Comparison of ENCODE assay signal across 24 cellular contexts in the genomic region with DNA sequence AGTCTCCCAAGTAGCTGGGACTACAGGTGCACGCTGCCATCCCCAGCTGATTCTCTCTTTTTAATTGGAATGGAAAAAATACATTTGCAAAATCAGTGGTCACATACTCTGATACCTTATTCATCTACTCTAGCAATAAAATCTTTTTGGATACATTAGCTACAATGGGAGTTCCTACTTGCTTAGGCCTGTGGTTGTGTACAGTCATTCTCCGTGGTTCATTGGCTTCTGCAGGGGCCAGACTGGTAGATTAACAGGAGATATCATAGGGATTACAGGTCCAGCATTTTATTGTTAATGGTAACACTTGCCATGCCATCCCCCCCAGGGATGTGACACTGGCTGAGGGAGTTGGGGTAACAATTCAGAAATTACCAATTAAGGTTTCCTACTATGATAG.
DNase-seq lines count a peak whose midpoint lies in the region; ATAC-seq and TF ChIP-seq lines count a peak whose summit lies in the region.
"Had no signal": no experiment of that assay in that cellular context is flagged by ENCODE, and none has a peak within 500 bp of the region (broad histone marks: within the 10 kb centered on the region; RNA-seq: fewer than 3 reads in every experiment).

No MANE protein-coding gene starts in this region.

- no peak for DNase-seq in activated naive CD4-positive, alpha-beta T cell treated with anti-CD3 and anti-CD28 coated beads, Interleukin-2, amount 50 U/mL, for 16 hours
- peak; percentile 39 for DNase-seq in astrocyte of the spinal cord (ENCODE audit: low read depth, low spot score)
- peak; percentile 72 for DNase-seq in kidney tubule cell (ENCODE audit: low spot score)
- no peak for DNase-seq in Karpas-422
- no peak for DNase-seq in NCI-H2171 treated with DMSO at 0.1 percent for 48 hours (lab: John Stamatoyannopoulos, UW)
- DNase-seq: Caco-2; CD4-positive, alpha-beta memory T cell; Kasumi-1; MM.1S; NCI-H1092 treated with DMSO at 0.1 percent for 48 hours; NCI-H1436 treated with DMSO at 0.1 percent for 48 hours; NCI-H1930; NCI-H2227 treated with DMSO at 0.1 percent for 48 hours; NCI-H510A treated with DMSO at 0.1 percent for 48 hours; NCI-H774; NK-92 treated with Interleukin-12 subunit alpha and Interleukin-12 subunit beta, amount 100 ng/mL, for 24 hours; Peyer's patch had no signal

- H3K4me3 ChIP-seq in astrocyte of the spinal cord (ENCODE audit: low read depth, low read length): no peak overlapping the region
- no peak overlapping the region for H3K4me3 ChIP-seq in Karpas-422 (ENCODE audit: low read length)
- H3K4me3 ChIP-seq: BLaER1 treated with 17β-estradiol and CSF1 and Interleukin-3, amounts not matched to agents 10 nM and 100 nM; Peyer's patch; SJSA1 had no signal

- TF ChIP-seq CTCF in astrocyte of the spinal cord (IDR thresholded peaks at IDR 0.05; ENCODE audit: low read depth, low read length): no peak

- H4K20me1 ChIP-seq in Karpas-422 (ENCODE audit: insufficient read depth, low read depth, low read length): no peaks in the 10 kb centered on the region
- H4K20me1 ChIP-seq: BLaER1 treated with 17β-estradiol and CSF1 and Interleukin-3, amounts not matched to agents 10 nM and 100 nM had no signal

- no peak overlapping the region for H3K4me3 Mint-ChIP-seq in activated naive CD4-positive, alpha-beta T cell treated with anti-CD3 and anti-CD28 coated beads, Interleukin-2, amount 50 U/mL, for 24 hours
- H3K4me3 Mint-ChIP-seq: CD4-positive, alpha-beta memory T cell had no signal

- ATAC-seq in HG03159 (IDR thresholded peaks at IDR 0.05; ENCODE audit: unreplicated experiment) (no peak), GM19455 (IDR thresholded peaks at IDR 0.05; ENCODE audit: unreplicated experiment) (no peak)
- ATAC-seq: Right ventricle myocardium inferior had no signal

- no peaks in the 10 kb centered on the region for H3K79me2 ChIP-seq in Karpas-422 (ENCODE audit: low read length)

- H3K27me3 Mint-ChIP-seq in activated naive CD4-positive, alpha-beta T cell treated with anti-CD3 and anti-CD28 coated beads, Interleukin-2, amount 50 U/mL, for 24 hours: no peaks in the 10 kb centered on the region

- no peaks in the 10 kb centered on the region for H3K36me3 Mint-ChIP-seq in activated naive CD4-positive, alpha-beta T cell treated with anti-CD3 and anti-CD28 coated beads, Interleukin-2, amount 50 U/mL, for 24 hours
- H3K36me3 Mint-ChIP-seq: CD4-positive, alpha-beta memory T cell had no signal

- no peaks in the 10 kb centered on the region for H3K9me2 ChIP-seq in Karpas-422 (replicated peaks; ENCODE audit: insufficient read depth, low read length)

- H2AFZ ChIP-seq in Karpas-422 (ENCODE audit: low read length): no peak overlapping the region

- H3K9me3 Mint-ChIP-seq in activated naive CD4-positive, alpha-beta T cell treated with anti-CD3 and anti-CD28 coated beads, Interleukin-2, amount 50 U/mL, for 24 hours: no peaks in the 10 kb centered on the region

- in situ Hi-C loops in astrocyte of the spinal cord (cut with HindIII; ENCODE audit: low sequenced_read_pairs): no loop called here

- no peaks in the 10 kb centered on the region for H3K27me3 ChIP-seq in Karpas-422 (ENCODE audit: low read length)
- H3K27me3 ChIP-seq: BLaER1 treated with 17β-estradiol and CSF1 and Interleukin-3, amounts not matched to agents 10 nM and 100 nM; Peyer's patch; SJSA1 had no signal

- no peak overlapping the region for H3K27ac ChIP-seq in Karpas-422 (ENCODE audit: low read length)
- H3K27ac ChIP-seq: 22Rv1; BLaER1 treated with 17β-estradiol and CSF1 and Interleukin-3, amounts not matched to agents 10 nM and 100 nM; Peyer's patch; SJSA1 had no signal

- H3K4me1 ChIP-seq in Karpas-422 (ENCODE audit: low read length): no peaks in the 10 kb centered on the region
- H3K4me1 ChIP-seq: BLaER1 treated with 17β-estradiol and CSF1 and Interleukin-3, amounts not matched to agents 10 nM and 100 nM; Caco-2; Peyer's patch had no signal

- H3K9ac ChIP-seq in Karpas-422 (ENCODE audit: low read length): no peak overlapping the region
- H3K9ac ChIP-seq: BLaER1 treated with 17β-estradiol and CSF1 and Interleukin-3, amounts not matched to agents 10 nM and 100 nM had no signal

- peak overlapping the region; percentile 9 for H3K27ac Mint-ChIP-seq in activated naive CD4-positive, alpha-beta T cell treated with anti-CD3 and anti-CD28 coated beads, Interleukin-2, amount 50 U/mL, for 24 hours
- H3K27ac Mint-ChIP-seq: CD4-positive, alpha-beta memory T cell had no signal

- no peaks in the 10 kb centered on the region for H3K36me3 ChIP-seq in Karpas-422 (ENCODE audit: insufficient read depth, low read length)
- H3K36me3 ChIP-seq: BLaER1 treated with 17β-estradiol and CSF1 and Interleukin-3, amounts not matched to agents 10 nM and 100 nM; Peyer's patch; SJSA1 had no signal

- no peaks in the 10 kb centered on the region for H3K4me1 Mint-ChIP-seq in activated naive CD4-positive, alpha-beta T cell treated with anti-CD3 and anti-CD28 coated beads, Interleukin-2, amount 50 U/mL, for 24 hours
- H3K4me1 Mint-ChIP-seq: CD4-positive, alpha-beta memory T cell had no signal

- H3K9me3 ChIP-seq in Karpas-422 (ENCODE audit: low read length): no peaks in the 10 kb centered on the region
- H3K9me3 ChIP-seq: Caco-2, Peyer's patch, SJSA1 had no signal

- no peak overlapping the region for H3K4me2 ChIP-seq in Karpas-422 (ENCODE audit: low read depth, low read length, poor library complexity, severe bottlenecking)
- H3K4me2 ChIP-seq: BLaER1 treated with 17β-estradiol and CSF1 and Interleukin-3, amounts not matched to agents 10 nM and 100 nM had no signal

Comparison
In these comparisons a context has a peak if more than half of its experiments do, and no peak if none do; other contexts are left out.
1. DNase-seq: peak in astrocyte of the spinal cord (single experiment) and kidney tubule cell (single experiment); none in activated naive CD4-positive, alpha-beta T cell treated with anti-CD3 and anti-CD28 coated beads, Interleukin-2, amount 50 U/mL, for 16 hours (single experiment), Karpas-422 (single experiment) and NCI-H2171 treated with DMSO at 0.1 percent for 48 hours (single experiment).